ENCODE assay signal across 13 cellular contexts in the genomic region with DNA sequence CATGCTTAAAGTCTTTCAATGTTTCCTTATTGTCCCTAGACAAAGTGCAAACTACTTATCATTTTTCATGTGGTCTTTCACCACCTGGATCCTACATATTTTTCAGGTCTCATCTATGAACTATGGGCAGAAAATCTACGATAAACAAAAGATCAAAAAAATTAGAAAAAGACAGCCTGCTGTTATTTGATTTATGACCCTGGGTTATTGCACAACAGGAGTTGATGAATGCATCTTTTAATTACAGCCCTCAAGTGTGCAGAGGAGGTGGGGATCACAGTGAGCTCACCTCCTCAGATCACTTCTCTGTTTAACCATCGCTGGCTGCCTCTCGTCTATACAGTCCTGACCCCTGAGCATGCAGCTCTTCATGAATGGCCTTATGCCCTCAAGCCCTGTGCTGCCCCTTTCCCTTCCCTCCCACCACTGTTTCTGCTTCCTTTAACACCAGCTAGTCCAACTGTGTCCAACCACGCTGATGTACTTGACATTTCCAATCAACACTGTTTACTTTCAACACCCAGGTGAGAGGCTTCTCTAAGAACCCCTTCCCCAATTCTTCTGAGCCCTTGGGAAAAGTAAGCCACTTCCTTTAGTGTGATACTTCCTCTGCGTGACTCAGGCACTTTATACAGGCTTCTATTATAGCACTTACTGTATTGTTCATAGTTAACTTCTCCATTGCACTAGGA.
DNase-seq lines count a peak whose midpoint lies in the region; ATAC-seq, FAIRE-seq and TF ChIP-seq lines count a peak whose summit lies in the region.
"Had no signal": no experiment of that assay in that cellular context is flagged by ENCODE, and none has a peak within 500 bp of the region (broad histone marks: within the 10 kb centered on the region; RNA-seq: fewer than 3 reads in every experiment).

No MANE protein-coding gene starts in this region.

- TF ChIP-seq CTCF in type B pancreatic cell (conservative IDR thresholded peaks at IDR 0.05): no peak

- no peak for DNase-seq in activated naive CD4-positive, alpha-beta T cell treated with anti-CD3 and anti-CD28 coated beads for 36 hours
- DNase-seq in activated naive CD4-positive, alpha-beta T cell (lab: John Stamatoyannopoulos, UW): no peak
- DNase-seq in NCI-H1417 treated with DMSO at 0.1 percent for 48 hours (lab: John Stamatoyannopoulos, UW): peak; percentile 62
- no peak for DNase-seq in activated naive CD8-positive, alpha-beta T cell treated with anti-CD3 and anti-CD28 coated beads, Interleukin-2, amount 10 ng/mL, durations not matched to agents 7 days and 5 days
- DNase-seq in type B pancreatic cell (ENCODE audit: extremely low spot score, unreplicated experiment): no peak
- DNase-seq in activated CD4-positive, CD25-positive, alpha-beta regulatory T cell treated with anti-CD3 and anti-CD28 coated beads, Interleukin-2, amount 50 U/mL, for 72 hours: no peak
- no peak for DNase-seq in small intestine
- no peak for DNase-seq in amygdala (lab: John Stamatoyannopoulos, UW)
- DNase-seq: dermis blood vessel endothelial cell; gastrocnemius medialis; left colon; pancreas; stimulated activated CD4-positive, alpha-beta T cell treated with anti-CD3 and anti-CD28 coated beads, Interleukin-4, amount 100 ng/mL, for 1 hour had no signal

- 35 to 57% (median 48%) methylated on average over 5 of the region's 5 CpGs for WGBS in small intestine, 3 donors

- FAIRE-seq in small intestine (lab: Jason Lieb, UNC): no peak
- FAIRE-seq: pancreas had no signal

- H3K4me3 Mint-ChIP-seq in activated naive CD4-positive, alpha-beta T cell treated with anti-CD3 and anti-CD28 coated beads for 36 hours: no peak overlapping the region
- H3K4me3 Mint-ChIP-seq in activated naive CD8-positive, alpha-beta T cell treated with anti-CD3 and anti-CD28 coated beads, Interleukin-2, amount 10 ng/mL, durations not matched to agents 7 days and 5 days: peak overlapping the region; percentile 48
- H3K4me3 Mint-ChIP-seq in type B pancreatic cell: no peak overlapping the region

- no peaks in the 10 kb centered on the region for H3K4me1 ChIP-seq in small intestine (ENCODE audit: control insufficient read depth in 2 of 2, insufficient read depth in 1 of 2, low read depth in 1 of 2, low read length in 1 of 2)
- H3K4me1 ChIP-seq: gastrocnemius medialis, pancreas had no signal

- POLR2A ChIA-PET in activated naive CD8-positive, alpha-beta T cell treated with anti-CD3 and anti-CD28 coated beads, Interleukin-2, amount 10 ng/mL, durations not matched to agents 7 days and 5 days (lab: Charles Lee): interaction anchor here (1.0 to 1.1 kb wide), 3 partner anchors 10 to 61 kb away, joined by 3 to 8 read pairs (median 3); partner anchors contain the start of gene RIPOR2

- H3K4me1 Mint-ChIP-seq in activated naive CD4-positive, alpha-beta T cell treated with anti-CD3 and anti-CD28 coated beads for 36 hours (ENCODE audit: low read depth): peaks cover 65% of the 10 kb centered on the region
- H3K4me1 Mint-ChIP-seq in activated naive CD8-positive, alpha-beta T cell treated with anti-CD3 and anti-CD28 coated beads, Interleukin-2, amount 10 ng/mL, durations not matched to agents 7 days and 5 days: peaks cover 48% of the 10 kb centered on the region
- peaks cover 12% of the 10 kb centered on the region for H3K4me1 Mint-ChIP-seq in type B pancreatic cell (ENCODE audit: unreplicated experiment)

- H3K27ac Mint-ChIP-seq in activated naive CD4-positive, alpha-beta T cell treated with anti-CD3 and anti-CD28 coated beads for 36 hours: peak overlapping the region; percentile 22
- H3K27ac Mint-ChIP-seq in activated naive CD8-positive, alpha-beta T cell treated with anti-CD3 and anti-CD28 coated beads, Interleukin-2, amount 10 ng/mL, durations not matched to agents 7 days and 5 days: peak overlapping the region; percentile 78
- H3K27ac Mint-ChIP-seq in type B pancreatic cell: peak overlapping the region; percentile 25

- intact Hi-C loops in activated naive CD4-positive, alpha-beta T cell treated with anti-CD3 and anti-CD28 coated beads for 36 hours (cut with micrococcal nuclease): loop anchor here (2.0 kb wide), 1 partner anchor 75 kb away; no protein-coding TSS in a partner anchor

- peak; percentile 17 for ATAC-seq in activated naive CD8-positive, alpha-beta T cell treated with anti-CD3 and anti-CD28 coated beads, Interleukin-2, amount 10 ng/mL, durations not matched to agents 7 days and 5 days (ENCODE audit: low read depth)
- ATAC-seq: gastrocnemius medialis, left colon had no signal

- no peaks in the 10 kb centered on the region for H3K36me3 ChIP-seq in small intestine (ENCODE audit: control insufficient read depth in 2 of 2, insufficient read depth in 2 of 2, low read length in 2 of 2)
- H3K36me3 ChIP-seq: gastrocnemius medialis, pancreas had no signal

- no peaks in the 10 kb centered on the region for H3K9me3 ChIP-seq in small intestine (ENCODE audit: control insufficient read depth, low read depth)
- H3K9me3 ChIP-seq: gastrocnemius medialis, pancreas had no signal

- H3K27ac ChIP-seq in small intestine (ENCODE audit: low read depth in 1 of 2, low read length in 1 of 2): no peak overlapping the region
- H3K27ac ChIP-seq: gastrocnemius medialis, pancreas had no signal

- peaks cover 3% of the 10 kb centered on the region for H3K9me3 Mint-ChIP-seq in activated naive CD4-positive, alpha-beta T cell treated with anti-CD3 and anti-CD28 coated beads for 36 hours
- peaks cover 8% of the 10 kb centered on the region for H3K9me3 Mint-ChIP-seq in activated naive CD8-positive, alpha-beta T cell treated with anti-CD3 and anti-CD28 coated beads, Interleukin-2, amount 10 ng/mL, durations not matched to agents 7 days and 5 days
- H3K9me3 Mint-ChIP-seq in type B pancreatic cell: no peaks in the 10 kb centered on the region

- no peaks in the 10 kb centered on the region for H3K27me3 Mint-ChIP-seq in activated naive CD4-positive, alpha-beta T cell treated with anti-CD3 and anti-CD28 coated beads for 36 hours (ENCODE audit: low read depth)
- H3K27me3 Mint-ChIP-seq in activated naive CD8-positive, alpha-beta T cell treated with anti-CD3 and anti-CD28 coated beads, Interleukin-2, amount 10 ng/mL, durations not matched to agents 7 days and 5 days: no peaks in the 10 kb centered on the region
- no peaks in the 10 kb centered on the region for H3K27me3 Mint-ChIP-seq in type B pancreatic cell

- CTCF ChIA-PET in activated naive CD4-positive, alpha-beta T cell treated with anti-CD3 and anti-CD28 coated beads for 36 hours (lab: Charles Lee): interaction anchor here (1.2 to 6.8 kb wide), 4 partner anchors 17 to 60 kb away, joined by 4 to 168 read pairs (median 6); partner anchors contain the start of gene RIPOR2

- H3K4me3 ChIP-seq in small intestine (ENCODE audit: low read depth in 1 of 2, low read length in 2 of 2): no peak overlapping the region
- H3K4me3 ChIP-seq: gastrocnemius medialis, pancreas had no signal

- H3K27me3 ChIP-seq in small intestine (ENCODE audit: control insufficient read depth in 2 of 2, insufficient read depth in 2 of 2, low read length in 2 of 2): no peaks in the 10 kb centered on the region
- H3K27me3 ChIP-seq: gastrocnemius medialis, pancreas had no signal

- H3K36me3 Mint-ChIP-seq in activated naive CD4-positive, alpha-beta T cell treated with anti-CD3 and anti-CD28 coated beads for 36 hours (ENCODE audit: low read depth): no peaks in the 10 kb centered on the region
- peaks cover 37% of the 10 kb centered on the region for H3K36me3 Mint-ChIP-seq in activated naive CD8-positive, alpha-beta T cell treated with anti-CD3 and anti-CD28 coated beads, Interleukin-2, amount 10 ng/mL, durations not matched to agents 7 days and 5 days
- no peaks in the 10 kb centered on the region for H3K36me3 Mint-ChIP-seq in type B pancreatic cell

Comparison
In these comparisons a context has a peak if more than half of its experiments do, and no peak if none do; other contexts are left out.
1. H3K27ac Mint-ChIP-seq: peak in every context shown above with its lines; median percentile 78 in activated naive CD8-positive, alpha-beta T cell treated with anti-CD3 and anti-CD28 coated beads, Interleukin-2, amount 10 ng/mL, durations not matched to agents 7 days and 5 days; 25 in type B pancreatic cell; 22 in activated naive CD4-positive, alpha-beta T cell treated with anti-CD3 and anti-CD28 coated beads for 36 hours.